18 cellular contexts compared by ENCODE assay signal in the genomic region with DNA sequence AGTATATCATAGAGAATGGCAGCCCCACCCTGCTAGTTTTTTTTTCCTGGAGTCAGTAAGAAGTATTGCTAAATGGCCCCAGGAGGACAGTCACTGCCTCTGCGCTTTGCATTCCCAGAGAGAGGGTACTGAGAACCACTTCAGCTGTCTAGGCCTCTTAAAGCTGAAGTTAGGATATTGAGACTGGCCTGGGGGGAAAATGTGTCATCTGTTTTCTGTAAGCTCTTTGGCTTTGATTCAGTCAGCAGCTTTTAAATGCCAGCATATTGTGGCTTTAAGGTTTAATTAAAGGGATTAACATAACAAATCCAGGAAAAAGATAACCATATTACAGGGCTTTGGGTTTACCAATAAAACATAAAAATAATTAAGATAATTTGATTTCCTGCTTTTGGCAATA.
DNase-seq lines count a peak whose midpoint lies in the region; ATAC-seq and TF ChIP-seq lines count a peak whose summit lies in the region.
"Had no signal": no experiment of that assay in that cellular context is flagged by ENCODE, and none has a peak within 500 bp of the region (broad histone marks: within the 10 kb centered on the region; RNA-seq: fewer than 3 reads in every experiment).

No MANE protein-coding gene starts in this region.

- no peak overlapping the region for H2BK120ac ChIP-seq in IMR-90 (ENCODE audit: low read depth, low read length)

- POLR2A ChIA-PET in IMR-90 (lab: Charles Lee; ENCODE audit: unreplicated experiment), result no interaction called here

- H2BK5ac ChIP-seq in IMR-90 (ENCODE audit: low read depth, low read length, poor library complexity, severe bottlenecking), result no peak overlapping the region

- CTCF ChIA-PET in IMR-90 (lab: Yijun Ruan, JAX), result interaction anchor here (1.0 to 1.1 kb wide), 2 partner anchors 11 to 184 kb away, joined by 3 to 5 read pairs; no protein-coding TSS in a partner anchor

- H4K20me1 ChIP-seq in IMR-90 (ENCODE audit: insufficient read depth, low read length), result no peaks in the 10 kb centered on the region

- H3K4me1 ChIP-seq in IMR-90 (ENCODE audit: control insufficient read depth, insufficient read depth, low read length), result peaks cover 2% of the 10 kb centered on the region; the same call in 1 of the 2 replicates
- H3K4me1 ChIP-seq in esophagus muscularis mucosa, result peaks cover 0 to 12% (median 2%) of the 10 kb centered on the region in 4 donors
- H3K4me1 ChIP-seq in testis, result no peaks in the 10 kb centered on the region

- H3K4me2 ChIP-seq in IMR-90 (ENCODE audit: low read depth, low read length), result no peak overlapping the region

- dilution Hi-C loops in IMR-90 (cut with HindIII; ENCODE audit: low sequenced_read_pairs, unreplicated experiment), result no loop called here

- no TSS peak for BruUV-seq in IMR-90 (replicated peaks; lab: Mats Ljungman, UMichigan)

- no peak overlapping the region for H2BK15ac ChIP-seq in IMR-90 (ENCODE audit: low read depth, low read length)

- H3K9me1 ChIP-seq in IMR-90 (ENCODE audit: insufficient read depth, low read length), result no peaks in the 10 kb centered on the region

- no peak overlapping the region for H4K8ac ChIP-seq in IMR-90 (ENCODE audit: low read depth in 2 of 2, low read length in 2 of 2)

- no peak for TF ChIP-seq POLR2A in IMR-90 (IDR thresholded peaks at IDR 0.05; ENCODE audit: low read depth, low read length)
- TF ChIP-seq POLR2A in esophagus muscularis mucosa (IDR thresholded peaks at IDR 0.05; ENCODE audit: low read depth), result no peak
- TF ChIP-seq POLR2A in testis (IDR thresholded peaks at IDR 0.05), result no peak

- H3K9me3 ChIP-seq in IMR-90 (ENCODE audit: control insufficient read depth, insufficient read depth, low read length) (no peaks in the 10 kb centered on the region), esophagus muscularis mucosa (no peaks in the 10 kb centered on the region), testis (no peaks in the 10 kb centered on the region)

- H3K36me3 ChIP-seq in IMR-90 (ENCODE audit: control insufficient read depth, insufficient read depth, low read length) (no peaks in the 10 kb centered on the region), esophagus muscularis mucosa (no peaks in the 10 kb centered on the region), testis (ENCODE audit: low read depth, missing control alignments) (no peaks in the 10 kb centered on the region)
- H3K36me3 ChIP-seq: brain microvascular endothelial cell had no signal

- ATAC-seq in IMR-90 (ENCODE audit: low read depth), result peak; percentile 49; the same call in 1 of the 2 replicates
- ATAC-seq: activated CD4-positive, alpha-beta T cell treated with anti-CD3 and anti-CD28 coated beads for 36 hours; left ventricle myocardium superior had no signal

- H2AK9ac ChIP-seq in IMR-90 (replicated peaks; ENCODE audit: low read depth, low read length, poor library complexity), result no peak overlapping the region

- no peak overlapping the region for H2AK5ac ChIP-seq in IMR-90 (ENCODE audit: low read depth, low read length)

- intact Hi-C loops in IMR-90 (cut with micrococcal nuclease), result no loop called here
- intact Hi-C loops in esophagus muscularis mucosa (cut with DNase I), result no loop called here
- intact Hi-C loops in testis (cut with DNase I; ENCODE audit: low total_unique reads), result no loop called here

- no peak overlapping the region for H3K18ac ChIP-seq in IMR-90 (ENCODE audit: low read depth, low read length)

- H3K23ac ChIP-seq in IMR-90 (ENCODE audit: low read depth, low read length), result no peak overlapping the region

- no peak overlapping the region for H3K9ac ChIP-seq in IMR-90 (ENCODE audit: low read depth, low read length)

- no peak overlapping the region for H4K91ac ChIP-seq in IMR-90 (ENCODE audit: insufficient read depth, low read depth, low read length)

- TF ChIP-seq CTCF in IMR-90 (conservative IDR thresholded peaks at IDR 0.05; ENCODE audit: low read depth, low read length) (no peak), esophagus muscularis mucosa (IDR thresholded peaks at IDR 0.05) (no peak), testis (IDR thresholded peaks at IDR 0.05) (no peak)

- no peak overlapping the region for H2BK20ac ChIP-seq in IMR-90 (ENCODE audit: low read depth, low read length)

- no peaks in the 10 kb centered on the region for H3K79me1 ChIP-seq in IMR-90 (ENCODE audit: low read depth in 1 of 2, low read length in 2 of 2)

- in situ Hi-C loops in IMR-90 (cut with MboI; ENCODE audit: low sequenced_read_pairs), result no loop called here

- H3K4ac ChIP-seq in IMR-90 (ENCODE audit: low read depth, low read length), result no peak overlapping the region

- H4K5ac ChIP-seq in IMR-90 (ENCODE audit: low read depth, low read length), result no peak overlapping the region

- no CpG with 5 or more reads among the region's 1 CpG for WGBS in IMR-90 (ENCODE audit: extremely low coverage in 2 of 2, insufficient read length in 1 of 2), 2 experiments
- 64% methylated on average over 1 of the region's 1 CpG for WGBS in esophagus muscularis mucosa
- WGBS in testis, 2 donors, result 88 to 93% methylated on average over 1 of the region's 1 CpG

- no peak overlapping the region for H2AFZ ChIP-seq in IMR-90 (replicated peaks; ENCODE audit: low read length, poor library complexity)

- H3K4me3 ChIP-seq in IMR-90 (ENCODE audit: insufficient read depth, low read depth, low read length) (no peak overlapping the region), esophagus muscularis mucosa (no peak overlapping the region), testis (no peak overlapping the region)
- H3K4me3 ChIP-seq: dorsolateral prefrontal cortex had no signal

- DNase-seq in IMR-90, result peak; percentile 9
- DNase-seq in NCI-H82 (lab: John Stamatoyannopoulos, UW), result peak; percentile 91
- DNase-seq in epidermal melanocyte (ENCODE audit: insufficient read length, low spot score), result peak; percentile 21
- DNase-seq in renal cortical epithelial cell (ENCODE audit: low read depth), result peak; percentile 27
- no peak for DNase-seq in middle frontal gyrus (ENCODE audit: extremely low spot score, low spot score)
- no peak for DNase-seq in esophagus muscularis mucosa (ENCODE audit: extremely low spot score)
- DNase-seq in testis, result no peak
- DNase-seq: activated CD4-positive, alpha-beta T cell treated with anti-CD3 and anti-CD28 coated beads for 36 hours; activated CD8-positive, alpha-beta memory T cell treated with anti-CD3 and anti-CD28 coated beads, Interleukin-2, amount 50 U/mL, for 48 hours; activated naive CD4-positive, alpha-beta T cell treated with anti-CD3 and anti-CD28 coated beads for 36 hours; brain microvascular endothelial cell; DND-41; dorsolateral prefrontal cortex; H9; left ventricle myocardium superior; NCI-H2029 treated with DMSO at 0.1 percent for 48 hours; NK-92 treated with Interleukin-12 subunit alpha and Interleukin-12 subunit beta, amount 100 ng/mL, for 24 hours; T-helper 2 cell had no signal

- TF ChIP-seq EP300 in esophagus muscularis mucosa (IDR thresholded peaks at IDR 0.05), result no peak

- no peaks in the 10 kb centered on the region for H3K27me3 ChIP-seq in IMR-90 (ENCODE audit: control insufficient read depth, insufficient read depth, low read length)
- no peaks in the 10 kb centered on the region for H3K27me3 ChIP-seq in esophagus muscularis mucosa
- no peaks in the 10 kb centered on the region for H3K27me3 ChIP-seq in testis
- H3K27me3 ChIP-seq: brain microvascular endothelial cell, dorsolateral prefrontal cortex had no signal

- no peak overlapping the region for H3K14ac ChIP-seq in IMR-90 (replicated peaks; ENCODE audit: low read depth, low read length)

- H3K27ac ChIP-seq in IMR-90 (ENCODE audit: insufficient read depth, low read length), result no peak overlapping the region
- H3K27ac ChIP-seq in esophagus muscularis mucosa (replicated peaks in 1 of 4), result no peak overlapping the region
- no peak overlapping the region for H3K27ac ChIP-seq in testis
- H3K27ac ChIP-seq: brain microvascular endothelial cell, dorsolateral prefrontal cortex had no signal

- no peak for TF ChIP-seq RAD21 in IMR-90 (IDR thresholded peaks at IDR 0.05; ENCODE audit: low read length)

- no peak overlapping the region for H3K56ac ChIP-seq in IMR-90 (ENCODE audit: extremely low read depth, insufficient read depth, low read length)

TF ChIP-seq in IMR-90, 13 proteins besides CTCF, POLR2A, EP300 and RAD21:
- no peak for TF ChIP-seq CEBPB (IDR thresholded peaks at IDR 0.05; ENCODE audit: low read depth, low read length)
- no peak for TF ChIP-seq FOS (IDR thresholded peaks at IDR 0.05; ENCODE audit: low read depth, low read length)
- TF ChIP-seq NFE2L2 (IDR thresholded peaks at IDR 0.05; ENCODE audit: low read depth, low read length), result no peak
- no peak for TF ChIP-seq SMC3 (IDR thresholded peaks at IDR 0.05; ENCODE audit: low read depth, low read length)
- no peak for TF ChIP-seq MAFK (IDR thresholded peaks at IDR 0.05; ENCODE audit: low read depth, low read length)
- no peak for TF ChIP-seq BHLHE40 (IDR thresholded peaks at IDR 0.05; ENCODE audit: low read depth, low read length)
- no peak for TF ChIP-seq MXI1 (IDR thresholded peaks at IDR 0.05; ENCODE audit: borderline replicate concordance, low read depth, low read length)

Comparison
In these comparisons a context has a peak if more than half of its experiments do, and no peak if none do; other contexts are left out.
1. DNase-seq: peak in IMR-90 (single experiment), NCI-H82 (single experiment), epidermal melanocyte (single experiment) and renal cortical epithelial cell (single experiment); none in middle frontal gyrus (single experiment), esophagus muscularis mucosa (single experiment) and testis (single experiment).